8 cellular contexts compared by ENCODE assay signal in the genomic region with DNA sequence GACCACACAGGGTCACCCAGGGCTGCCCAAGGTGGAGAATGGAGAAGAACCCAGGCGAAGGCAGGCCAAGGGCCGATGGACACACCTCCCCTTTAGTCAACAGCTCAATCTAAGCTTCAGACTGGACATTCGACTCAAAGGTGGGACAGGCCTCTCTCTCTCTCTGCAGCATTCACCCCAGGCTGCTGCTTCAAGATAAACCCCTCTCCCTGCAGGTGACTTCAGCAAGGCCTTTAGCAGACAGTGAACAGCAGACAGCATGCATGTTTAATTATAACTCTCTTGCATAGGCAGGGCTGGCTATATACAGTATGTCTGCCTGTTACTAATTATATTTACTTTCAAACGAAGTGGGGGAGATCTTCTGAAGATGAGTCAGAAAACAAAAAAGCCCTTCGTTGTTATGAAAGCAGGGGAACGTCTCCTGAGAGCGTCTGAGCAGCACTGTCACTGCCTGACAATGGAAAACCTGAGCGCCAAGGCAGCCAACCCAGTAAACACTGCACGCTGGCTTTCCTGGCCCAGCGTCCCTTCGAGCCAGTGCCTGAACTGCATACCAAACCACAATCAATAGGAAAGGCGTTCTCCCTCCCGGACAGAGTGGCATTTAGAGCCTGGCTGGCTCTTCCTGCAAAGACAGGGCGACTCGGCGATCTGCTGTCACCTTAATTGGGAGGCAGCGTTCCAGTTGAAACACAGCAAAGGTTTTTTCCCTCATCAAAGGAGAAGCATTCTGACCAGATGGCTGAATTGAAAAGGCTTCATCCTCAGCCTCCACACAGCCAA. TPM values are rescaled to one million over a fixed set of nuclear protein-coding genes. Genes with fewer than 3 reads are reported as not detected.
DNase-seq lines count a peak whose midpoint lies in the region; ATAC-seq and TF ChIP-seq lines count a peak whose summit lies in the region.

No MANE protein-coding gene starts in this region.

- H4K20me1 ChIP-seq in H9 (ENCODE audit: control insufficient read depth, insufficient read depth, insufficient read length): no peaks in the 10 kb centered on the region

- DNase-seq in GM10266 (ENCODE audit: extremely low spot score) (peak; percentile 67), H9 (no peak), NCI-H1092 treated with DMSO at 0.1 percent for 48 hours (lab: John Stamatoyannopoulos, UW) (peak; percentile 87), activated B cell treated with CpG ODN at 0.5 μM for 24 hours (peak; percentile 48), colonic mucosa (peak; percentile 60), middle frontal gyrus (ENCODE audit: extremely low spot score, low spot score) (peak; percentile 32), GDM1 (lab: John Stamatoyannopoulos, UW) (no peak)

- H3K4me3 Mint-ChIP-seq in H9 (no peak overlapping the region), activated B cell treated with CpG ODN at 0.5 μM for 24 hours (peak overlapping the region; percentile 75)
- peak overlapping the region; percentile 70 for H3K4me3 Mint-ChIP-seq in stimulated activated naive CD8-positive, alpha-beta T cell treated with anti-CD3 and anti-CD28 coated beads, Interleukin-15, Interleukin-2, amounts not matched to agents 100 ng/mL and 50 ng/mL, for 24 hours

- H3K23me2 ChIP-seq in H9 (ENCODE audit: insufficient read length, low read depth, low read length, poor library complexity, severe bottlenecking): no peaks in the 10 kb centered on the region

- no peak overlapping the region for H3K4me2 ChIP-seq in H9 (ENCODE audit: insufficient read depth, insufficient read length, low read length)

- no peak overlapping the region for H2BK12ac ChIP-seq in H9 (ENCODE audit: insufficient read length, low read depth, low read length)

- H3K23ac ChIP-seq in H9 (ENCODE audit: insufficient read length, low read depth, low read length): no peak overlapping the region

- no peak overlapping the region for H3K4ac ChIP-seq in H9 (ENCODE audit: low read depth, low read length)

- H4K8ac ChIP-seq in H9 (replicated peaks; ENCODE audit: insufficient read length, low read depth, low read length): no peak overlapping the region

- POLR2A ChIA-PET in activated B cell treated with CpG ODN at 0.5 μM for 24 hours (lab: Charles Lee): interaction anchor here (0.6 to 6.0 kb wide), 20 partner anchors 9 to 552 kb away, joined by 3 to 54 read pairs (median 5); no protein-coding TSS in a partner anchor

- H2BK20ac ChIP-seq in H9 (ENCODE audit: low read depth, low read length, poor library complexity, severe bottlenecking): no peak overlapping the region

- H2BK5ac ChIP-seq in H9 (ENCODE audit: insufficient read length, low read length): no peak overlapping the region

- H3K9me3 Mint-ChIP-seq in H9 (no peaks in the 10 kb centered on the region), activated B cell treated with CpG ODN at 0.5 μM for 24 hours (no peaks in the 10 kb centered on the region)
- no peaks in the 10 kb centered on the region for H3K9me3 Mint-ChIP-seq in stimulated activated naive CD8-positive, alpha-beta T cell treated with anti-CD3 and anti-CD28 coated beads, Interleukin-15, Interleukin-2, amounts not matched to agents 100 ng/mL and 50 ng/mL, for 24 hours

- H4K5ac ChIP-seq in H9 (ENCODE audit: insufficient read length, low read depth, low read length): no peak overlapping the region

- H3K27ac ChIP-seq in H9 (ENCODE audit: insufficient read length, low read depth, low read length) (no peak overlapping the region), colonic mucosa (peak overlapping the region; percentile 74)

- no peaks in the 10 kb centered on the region for H3K79me2 ChIP-seq in H9 (ENCODE audit: insufficient read depth, low read length)

- H3K36me3 Mint-ChIP-seq in H9 (ENCODE audit: insufficient read depth in 1 of 3, low read depth in 3 of 3) (no peaks in the 10 kb centered on the region), activated B cell treated with CpG ODN at 0.5 μM for 24 hours (ENCODE audit: low read depth) (no peaks in the 10 kb centered on the region)
- H3K36me3 Mint-ChIP-seq in stimulated activated naive CD8-positive, alpha-beta T cell treated with anti-CD3 and anti-CD28 coated beads, Interleukin-15, Interleukin-2, amounts not matched to agents 100 ng/mL and 50 ng/mL, for 24 hours (ENCODE audit: low read depth): no peaks in the 10 kb centered on the region

- CTCF ChIA-PET in activated B cell treated with CpG ODN at 0.5 μM for 24 hours (lab: Charles Lee): interaction anchor here (0.7 to 1.1 kb wide), 2 partner anchors 9 to 26 kb away, joined by 3 read pairs; no protein-coding TSS in a partner anchor

- no peak overlapping the region for H2AK5ac ChIP-seq in H9 (ENCODE audit: insufficient read length, low read length)

- intact Hi-C loops in activated B cell treated with CpG ODN at 0.5 μM for 24 hours (cut with micrococcal nuclease) (loop anchor here (1.0 to 2.0 kb wide), 7 partner anchors 26 to 462 kb away; no protein-coding TSS in a partner anchor), colonic mucosa (cut with DNase I) (no loop called here)

- no peak overlapping the region for H2BK15ac ChIP-seq in H9 (ENCODE audit: low read depth, low read length)

- H2BK120ac ChIP-seq in H9 (ENCODE audit: low read depth, low read length, poor library complexity, severe bottlenecking): no peak overlapping the region

- no peak overlapping the region for H3T11ph ChIP-seq in H9 (ENCODE audit: low read length)

- no CpG with 5 or more reads among the region's 17 CpGs for WGBS in H9 (ENCODE audit: extremely low coverage, insufficient read length, low lambda C conversion rate)

- TF ChIP-seq CTCF in GM10266 (IDR thresholded peaks at IDR 0.05; ENCODE audit: control insufficient read depth, insufficient read depth, low read depth, missing control alignments) (no peak), H9 (conservative IDR thresholded peaks at IDR 0.05) (no peak), activated B cell treated with CpG ODN at 0.5 μM for 24 hours (IDR thresholded peaks at IDR 0.05) (no peak), colonic mucosa (IDR thresholded peaks at IDR 0.05) (no peak)

- H4K91ac ChIP-seq in H9 (ENCODE audit: insufficient read length, low read depth, low read length): no peak overlapping the region

- H3K4me1 Mint-ChIP-seq in H9 (peaks cover 6 to 9% of the 10 kb centered on the region in 2 experiments), activated B cell treated with CpG ODN at 0.5 μM for 24 hours (peaks cover 37% of the 10 kb centered on the region)
- H3K4me1 Mint-ChIP-seq in stimulated activated naive CD8-positive, alpha-beta T cell treated with anti-CD3 and anti-CD28 coated beads, Interleukin-15, Interleukin-2, amounts not matched to agents 100 ng/mL and 50 ng/mL, for 24 hours (ENCODE audit: low read depth): no peaks in the 10 kb centered on the region

- H3K4me3 ChIP-seq in colonic mucosa: no peak overlapping the region

- H3K9me3 ChIP-seq in H9 (ENCODE audit: control insufficient read depth, low read depth, low read length) (no peaks in the 10 kb centered on the region), colonic mucosa (no peaks in the 10 kb centered on the region)

- H3K27ac Mint-ChIP-seq in H9: peak overlapping the region; percentile 18 to 40 (median 30); a peak in 2 of 7 replicates
- H3K27ac Mint-ChIP-seq in activated B cell treated with CpG ODN at 0.5 μM for 24 hours: peak overlapping the region; percentile 95
- H3K27ac Mint-ChIP-seq in stimulated activated naive CD8-positive, alpha-beta T cell treated with anti-CD3 and anti-CD28 coated beads, Interleukin-15, Interleukin-2, amounts not matched to agents 100 ng/mL and 50 ng/mL, for 24 hours: peak overlapping the region; percentile 98

- H3K27me3 Mint-ChIP-seq in H9 (ENCODE audit: low read depth) (no peaks in the 10 kb centered on the region), activated B cell treated with CpG ODN at 0.5 μM for 24 hours (no peaks in the 10 kb centered on the region)
- no peaks in the 10 kb centered on the region for H3K27me3 Mint-ChIP-seq in stimulated activated naive CD8-positive, alpha-beta T cell treated with anti-CD3 and anti-CD28 coated beads, Interleukin-15, Interleukin-2, amounts not matched to agents 100 ng/mL and 50 ng/mL, for 24 hours

- no peaks in the 10 kb centered on the region for H3K36me3 ChIP-seq in colonic mucosa

- H3K9ac ChIP-seq in H9 (ENCODE audit: extremely low read depth, insufficient read length, low read length): no peak overlapping the region
- H3K9ac ChIP-seq in colonic mucosa (ENCODE audit: low read depth in 2 of 2, low read length in 2 of 2): peak overlapping the region; percentile 54 to 95

- no peaks in the 10 kb centered on the region for H3K27me3 ChIP-seq in H9 (ENCODE audit: insufficient read depth, low read length)
- H3K27me3 ChIP-seq in colonic mucosa: no peaks in the 10 kb centered on the region

- H3K18ac ChIP-seq in H9 (ENCODE audit: insufficient read length, low read depth, low read length): no peak overlapping the region

- no peak overlapping the region for H2AFZ ChIP-seq in H9 (ENCODE audit: low read length)

- peak; percentile 71 for ATAC-seq in activated B cell treated with CpG ODN at 0.5 μM for 24 hours (ENCODE audit: low read depth)

- no peaks in the 10 kb centered on the region for H3K79me1 ChIP-seq in H9 (ENCODE audit: insufficient read depth, low read depth, low read length, poor library complexity, severe bottlenecking)

- no peak overlapping the region for H3K14ac ChIP-seq in H9 (ENCODE audit: insufficient read depth, low read length)

- H3K4me1 ChIP-seq in H9 (ENCODE audit: insufficient read depth, low read length) (no peaks in the 10 kb centered on the region), colonic mucosa (peaks cover 34% of the 10 kb centered on the region)

- H3K56ac ChIP-seq in H9 (ENCODE audit: insufficient read length, low read depth, low read length): no peak overlapping the region

RNA-seq across cellular contexts. Expression of gene TOMM20, which starts 54.1 kb away (rescaled TPM):
- 191 and 197 TPM in 2 replicates for total RNA-seq in H9 (2021)
- 80.6 and 82.7 TPM in 2 replicates for total RNA-seq in activated B cell treated with CpG ODN at 0.5 μM for 24 hours
- 100 to 1,000 TPM in 1 of 2 donors, 10 to 100 TPM in 1; 76.2 to 127 TPM for total RNA-seq in colonic mucosa

Comparison
In these comparisons a context has a peak if more than half of its experiments do, and no peak if none do; other contexts are left out.
1. DNase-seq: peak in GM10266 (single experiment), NCI-H1092 treated with DMSO at 0.1 percent for 48 hours (single experiment), activated B cell treated with CpG ODN at 0.5 μM for 24 hours (single experiment), colonic mucosa (single experiment) and middle frontal gyrus (single experiment); none in H9 (single experiment) and GDM1 (single experiment).
2. H3K27ac Mint-ChIP-seq: peak in every context shown above with its lines; median percentile 98 in stimulated activated naive CD8-positive, alpha-beta T cell treated with anti-CD3 and anti-CD28 coated beads, Interleukin-15, Interleukin-2, amounts not matched to agents 100 ng/mL and 50 ng/mL, for 24 hours; 95 in activated B cell treated with CpG ODN at 0.5 μM for 24 hours; 30 in H9.
3. H3K4me3 Mint-ChIP-seq: peak in activated B cell treated with CpG ODN at 0.5 μM for 24 hours (single experiment) and stimulated activated naive CD8-positive, alpha-beta T cell treated with anti-CD3 and anti-CD28 coated beads, Interleukin-15, Interleukin-2, amounts not matched to agents 100 ng/mL and 50 ng/mL, for 24 hours (single experiment); none in H9 (0 of 2).